Comparison of ENCODE assay signal across 9 cellular contexts in genomic region chr5:119274024-119274766, GRCh38.
DNase-seq lines count a peak whose midpoint lies in the region; ATAC-seq, FAIRE-seq and TF ChIP-seq lines count a peak whose summit lies in the region.
"Had no signal": no experiment of that assay in that cellular context is flagged by ENCODE, and none has a peak within 500 bp of the region (broad histone marks: within the 10 kb centered on the region; RNA-seq: fewer than 3 reads in every experiment).

No MANE protein-coding gene starts in this region.

- peaks cover 60% of the 10 kb centered on the region for H3K4me1 ChIP-seq in MM.1S (ENCODE audit: low read length)
- peaks cover 29 to 40% of the 10 kb centered on the region in 2 experiments for H3K4me1 ChIP-seq in trophoblast cell (ENCODE audit: control insufficient read depth in 1 of 2, insufficient read depth in 2 of 2, low read length in 2 of 2)

- H3K18ac ChIP-seq in trophoblast cell (ENCODE audit: low read length), result peak overlapping the region; percentile 29

- H3K36me3 ChIP-seq in MM.1S (replicated peaks; ENCODE audit: insufficient read depth, low read length) (no peaks in the 10 kb centered on the region), trophoblast cell (ENCODE audit: control insufficient read depth in 1 of 2, insufficient read depth in 2 of 2, low read length in 2 of 2) (no peaks in the 10 kb centered on the region)

- H2BK5ac ChIP-seq in trophoblast cell (ENCODE audit: low read depth, low read length, poor library complexity), result peak overlapping the region; percentile 94

- peaks cover 80% of the 10 kb centered on the region for H3K4me1 Mint-ChIP-seq in dendritic cell treated with granulocyte-macrophage colony-stimulating factor and Interleukin-4, amounts not matched to agents 40 ng/mL and 50 ng/mL, for 4 days (ENCODE audit: low read depth)

- DNase-seq in GM12891 (ENCODE audit: insufficient read length, low spot score), result no peak
- no peak for DNase-seq in MM.1S
- peak; percentile 94 to 99 for DNase-seq in trophoblast cell
- DNase-seq in H54 (ENCODE audit: insufficient read length, low spot score), result no peak
- no peak for DNase-seq in NCI-H1105 (lab: John Stamatoyannopoulos, UW)
- no peak for DNase-seq in DMS79 treated with DMSO at 0.1 percent for 48 hours (lab: John Stamatoyannopoulos, UW)
- DNase-seq: NCI-H1930 had no signal

- peaks cover 23% of the 10 kb centered on the region for H3K79me1 ChIP-seq in trophoblast cell (ENCODE audit: low read length)

- H4K91ac ChIP-seq in trophoblast cell (ENCODE audit: low read depth, low read length), result peak overlapping the region; percentile 86

- no peak overlapping the region for H2AFZ ChIP-seq in MM.1S (ENCODE audit: low read length)
- no peak overlapping the region for H2AFZ ChIP-seq in trophoblast cell (ENCODE audit: insufficient read depth, low read length, poor library complexity)

- H3F3A ChIP-seq in MM.1S (ENCODE audit: insufficient read depth, low read length), result peaks cover 32% of the 10 kb centered on the region

- H4K20me1 ChIP-seq in MM.1S (ENCODE audit: insufficient read depth, low read length), result no peaks in the 10 kb centered on the region

- H2AK5ac ChIP-seq in trophoblast cell (ENCODE audit: low read length), result no peak overlapping the region

- no peak overlapping the region for H3K14ac ChIP-seq in trophoblast cell (ENCODE audit: low read length)

- H3K36me3 Mint-ChIP-seq in dendritic cell treated with granulocyte-macrophage colony-stimulating factor and Interleukin-4, amounts not matched to agents 40 ng/mL and 50 ng/mL, for 4 days (ENCODE audit: low read depth), result peaks cover 3% of the 10 kb centered on the region

- peak overlapping the region; percentile 87 for H2BK120ac ChIP-seq in trophoblast cell (ENCODE audit: insufficient read depth, low read length, poor library complexity)

- H3K27ac Mint-ChIP-seq in dendritic cell treated with granulocyte-macrophage colony-stimulating factor and Interleukin-4, amounts not matched to agents 40 ng/mL and 50 ng/mL, for 4 days, result peak overlapping the region; percentile 87

- H3K4me2 ChIP-seq in MM.1S (ENCODE audit: low read depth, low read length) (peak overlapping the region; percentile 49), trophoblast cell (ENCODE audit: low read length) (peak overlapping the region; percentile 49)

- no peaks in the 10 kb centered on the region for H3K27me3 Mint-ChIP-seq in dendritic cell treated with granulocyte-macrophage colony-stimulating factor and Interleukin-4, amounts not matched to agents 40 ng/mL and 50 ng/mL, for 4 days

- no peak for TF ChIP-seq CTCF in MM.1S (IDR thresholded peaks at IDR 0.05; ENCODE audit: low read length)

- intact Hi-C loops in dendritic cell treated with granulocyte-macrophage colony-stimulating factor and Interleukin-4, amounts not matched to agents 40 ng/mL and 50 ng/mL, for 4 days (cut with micrococcal nuclease), result loop anchor here (5.0 kb wide), 1 partner anchor 33 kb away; no protein-coding TSS in a partner anchor

- no peaks in the 10 kb centered on the region for H3K9me2 ChIP-seq in MM.1S (replicated peaks; ENCODE audit: insufficient read depth, low read length)

- H3K9me3 ChIP-seq in MM.1S (replicated peaks; ENCODE audit: insufficient read depth, low read length) (no peaks in the 10 kb centered on the region), trophoblast cell (ENCODE audit: insufficient read depth, low read depth, low read length) (no peaks in the 10 kb centered on the region)

- peak overlapping the region; percentile 94 for H2BK12ac ChIP-seq in trophoblast cell (ENCODE audit: low read length)

- peak overlapping the region; percentile 37; the same call in 1 of the 2 replicates for H3K27ac ChIP-seq in MM.1S (ENCODE audit: low read length)
- peak overlapping the region; percentile 97 for H3K27ac ChIP-seq in trophoblast cell (ENCODE audit: low read depth, low read length)

- H3K4ac ChIP-seq in trophoblast cell (ENCODE audit: low read depth, low read length), result peak overlapping the region; percentile 44

- FAIRE-seq in GM12891 (lab: Jason Lieb, UNC) (peak; percentile 61), H54 (lab: Jason Lieb, UNC) (no peak)

- peak overlapping the region; percentile 62 for H4K8ac ChIP-seq in trophoblast cell (ENCODE audit: low read depth, low read length)

- no peak overlapping the region for H3K9ac ChIP-seq in MM.1S (ENCODE audit: low read length)
- no peak overlapping the region for H3K9ac ChIP-seq in trophoblast cell (ENCODE audit: low read length)

- H3K27me3 ChIP-seq in MM.1S (replicated peaks; ENCODE audit: insufficient read depth, low read length) (no peaks in the 10 kb centered on the region), trophoblast cell (ENCODE audit: insufficient read depth, low read length) (no peaks in the 10 kb centered on the region)

- no peak overlapping the region for H4K12ac ChIP-seq in trophoblast cell (ENCODE audit: low read depth, low read length)

- no peak for TF ChIP-seq POLR2A in GM12891 (IDR thresholded peaks at IDR 0.05; ENCODE audit: low read depth, low read length)
- TF ChIP-seq POLR2A in H54 (IDR thresholded peaks at IDR 0.05; ENCODE audit: low read depth, low read length), result no peak

- H3K4me3 ChIP-seq in MM.1S (ENCODE audit: low read length) (no peak overlapping the region), trophoblast cell (ENCODE audit: low read depth, low read length) (no peak overlapping the region)

- no peak overlapping the region for H3K4me3 Mint-ChIP-seq in dendritic cell treated with granulocyte-macrophage colony-stimulating factor and Interleukin-4, amounts not matched to agents 40 ng/mL and 50 ng/mL, for 4 days

- no peaks in the 10 kb centered on the region for H3K9me3 Mint-ChIP-seq in dendritic cell treated with granulocyte-macrophage colony-stimulating factor and Interleukin-4, amounts not matched to agents 40 ng/mL and 50 ng/mL, for 4 days

- no CpG with 5 or more reads among the region's 5 CpGs for WGBS in trophoblast cell (ENCODE audit: extremely low coverage, insufficient coverage, insufficient read length)

- no peak overlapping the region for H3K23ac ChIP-seq in trophoblast cell (ENCODE audit: low read length)

- no peak for ATAC-seq in HG03175 (IDR thresholded peaks at IDR 0.05; ENCODE audit: unreplicated experiment)

- H3K79me2 ChIP-seq in MM.1S (ENCODE audit: low read length) (peaks cover 70% of the 10 kb centered on the region), trophoblast cell (ENCODE audit: control insufficient read depth, insufficient read depth, low read length, poor library complexity) (peaks cover 10% of the 10 kb centered on the region)

TF ChIP-seq in GM12891, 5 proteins besides CTCF, POLR2A, EP300 and RAD21:
- TF ChIP-seq POLR2AphosphoS5 (IDR thresholded peaks at IDR 0.05; ENCODE audit: low read depth, low read length) (no peak), SPI1 (IDR thresholded peaks at IDR 0.05; ENCODE audit: low read depth, low read length) (no peak), TAF1 (IDR thresholded peaks at IDR 0.05; ENCODE audit: low read depth, low read length) (no peak), POU2F2 (IDR thresholded peaks at IDR 0.05; ENCODE audit: low read depth, low read length) (no peak), PAX5 (IDR thresholded peaks at IDR 0.05; ENCODE audit: insufficient read depth, low read length, severe bottlenecking) (no peak)

Comparison
In these comparisons a context has a peak if more than half of its experiments do, and no peak if none do; other contexts are left out.
1. DNase-seq: peak in trophoblast cell (2 of 2); none in GM12891 (single experiment), MM.1S (single experiment), H54 (single experiment), NCI-H1105 (single experiment) and DMS79 treated with DMSO at 0.1 percent for 48 hours (single experiment).